ENCODE assay signal across 8 cellular contexts in genomic region chr11:18802381-18803257, GRCh38. TPM values are rescaled to one million over a fixed set of nuclear protein-coding genes. Genes with fewer than 3 reads are reported as not detected.
DNase-seq lines count a peak whose midpoint lies in the region; ATAC-seq and TF ChIP-seq lines count a peak whose summit lies in the region.

No MANE protein-coding gene starts in this region.

- H3K36me3 ChIP-seq in HCT116 (ENCODE audit: control insufficient read depth in 1 of 2, insufficient read depth in 2 of 2, low read length in 2 of 2), result no peaks in the 10 kb centered on the region

- no peak overlapping the region for H3K4me3 Mint-ChIP-seq in activated CD8-positive, alpha-beta T cell treated with anti-CD3 and anti-CD28 coated beads, Interleukin-2, amount 10 ng/mL, durations not matched to agents 7 days and 5 days

- no peaks in the 10 kb centered on the region for H3K79me2 ChIP-seq in HCT116 (ENCODE audit: insufficient read depth, low read length)

- POLR2A ChIA-PET in HCT116 (lab: Charles Lee), result no interaction called here
- POLR2A ChIA-PET in activated CD8-positive, alpha-beta T cell treated with anti-CD3 and anti-CD28 coated beads, Interleukin-2, amount 10 ng/mL, durations not matched to agents 7 days and 5 days (lab: Charles Lee), result no interaction called here

- no peaks in the 10 kb centered on the region for H3K4me1 Mint-ChIP-seq in activated CD8-positive, alpha-beta T cell treated with anti-CD3 and anti-CD28 coated beads, Interleukin-2, amount 10 ng/mL, durations not matched to agents 7 days and 5 days (ENCODE audit: low read depth)

- TF ChIP-seq POLR2A in HCT116 (IDR thresholded peaks at IDR 0.05; ENCODE audit: borderline replicate concordance, extremely low read depth, insufficient read depth, insufficient read length), result no peak

- no peak overlapping the region; a peak in 1 of 4 replicates for H3K4me3 ChIP-seq in HCT116 (replicated peaks in 1 of 2; ENCODE audit: low read depth in 1 of 2, low read length in 2 of 2)

- no peaks in the 10 kb centered on the region for H3K9me3 ChIP-seq in HCT116 (ENCODE audit: control insufficient read depth in 1 of 2, insufficient read depth in 1 of 2, low read depth in 1 of 2, low read length in 2 of 2)

- H3K4me2 ChIP-seq in HCT116 (ENCODE audit: low read length), result peak overlapping the region; percentile 58

- no peak overlapping the region for H3K9ac ChIP-seq in HCT116 (ENCODE audit: low read length)

- no peaks in the 10 kb centered on the region for H4K20me1 ChIP-seq in HCT116 (ENCODE audit: insufficient read depth)

- TF ChIP-seq CTCF in HCT116 (IDR thresholded peaks at IDR 0.05 in 2 of 3, conservative IDR thresholded peaks at IDR 0.05 in 1 of 3; ENCODE audit: borderline replicate concordance in 1 of 3, insufficient read depth in 1 of 3, low read depth in 2 of 3, low read length in 2 of 3), result peak; percentile 55 to 76 (median 76); a peak in 5 of 6 replicates

- no TSS peak for BruUV-seq in HCT116 (replicated peaks; lab: Mats Ljungman, UMichigan)

- H3K27me3 ChIP-seq in HCT116 (ENCODE audit: insufficient read depth, low read length), result peaks cover 13% of the 10 kb centered on the region; the same call in 1 of the 2 replicates

- ATAC-seq in HCT116 (peak; percentile 88), HG02885 (IDR thresholded peaks at IDR 0.05; ENCODE audit: poor library complexity, unreplicated experiment) (no peak), HG02588 (IDR thresholded peaks at IDR 0.05; ENCODE audit: unreplicated experiment) (no peak)
- ATAC-seq in activated CD8-positive, alpha-beta T cell treated with anti-CD3 and anti-CD28 coated beads, Interleukin-2, amount 10 ng/mL, durations not matched to agents 7 days and 5 days, result no peak

- H3K36me3 Mint-ChIP-seq in activated CD8-positive, alpha-beta T cell treated with anti-CD3 and anti-CD28 coated beads, Interleukin-2, amount 10 ng/mL, durations not matched to agents 7 days and 5 days (ENCODE audit: low read depth), result no peaks in the 10 kb centered on the region

- DNase-seq in DMS53 treated with DMSO at 0.1 percent for 48 hours (lab: John Stamatoyannopoulos, UW; ENCODE audit: unreplicated experiment) (peak; percentile 71), HCT116 (ENCODE audit: low read depth, low spot score) (peak; percentile 58), NCI-H460 (ENCODE audit: extremely low read depth, low read depth) (peak; percentile 41), glomerular endothelial cell (ENCODE audit: extremely low read depth, low read depth, low spot score) (peak; percentile 34), pulmonary artery endothelial cell (ENCODE audit: low read depth, low spot score) (peak; percentile 54)
- DNase-seq in activated CD8-positive, alpha-beta T cell treated with anti-CD3 and anti-CD28 coated beads, Interleukin-2, amount 10 ng/mL, durations not matched to agents 7 days and 5 days, result peak; percentile 56

- CTCF ChIA-PET in HCT116 (lab: Charles Lee), result interaction anchor here (1.4 to 2.2 kb wide), 3 partner anchors 27 to 687 kb away, joined by 4 to 13 read pairs (median 8); no protein-coding TSS in a partner anchor
- CTCF ChIA-PET in activated CD8-positive, alpha-beta T cell treated with anti-CD3 and anti-CD28 coated beads, Interleukin-2, amount 10 ng/mL, durations not matched to agents 7 days and 5 days (lab: Charles Lee), result interaction anchor here (0.7 to 2.1 kb wide), 8 partner anchors 10 to 696 kb away, joined by 3 to 15 read pairs (median 4); no protein-coding TSS in a partner anchor

- H3K27ac ChIP-seq in HCT116 (ENCODE audit: low read depth, low read length), result no peak overlapping the region

- H3K27ac Mint-ChIP-seq in activated CD8-positive, alpha-beta T cell treated with anti-CD3 and anti-CD28 coated beads, Interleukin-2, amount 10 ng/mL, durations not matched to agents 7 days and 5 days, result no peak overlapping the region

- intact Hi-C loops in HCT116 (cut with micrococcal nuclease), result loop anchor here (1.0 to 5.0 kb wide), 2 partner anchors 27 to 685 kb away; no protein-coding TSS in a partner anchor

- TF ChIP-seq RAD21 in HCT116 (IDR thresholded peaks at IDR 0.05; ENCODE audit: low read depth), result peak; percentile 72

- peaks cover 44% of the 10 kb centered on the region for H3K27me3 Mint-ChIP-seq in activated CD8-positive, alpha-beta T cell treated with anti-CD3 and anti-CD28 coated beads, Interleukin-2, amount 10 ng/mL, durations not matched to agents 7 days and 5 days (ENCODE audit: low read depth)

- H3K4me1 ChIP-seq in HCT116 (ENCODE audit: control insufficient read depth in 1 of 2, insufficient read depth in 2 of 2, low read length in 2 of 2), result peaks cover 0 to 4% of the 10 kb centered on the region in 2 experiments; a peak in 1 of 4 replicates

- peak overlapping the region; percentile 86 for H2AFZ ChIP-seq in HCT116 (ENCODE audit: low read depth, low read length, poor library complexity, severe bottlenecking)

- H3K9me2 ChIP-seq in HCT116 (ENCODE audit: insufficient read depth), result no peaks in the 10 kb centered on the region

- no peaks in the 10 kb centered on the region for H3K9me3 Mint-ChIP-seq in activated CD8-positive, alpha-beta T cell treated with anti-CD3 and anti-CD28 coated beads, Interleukin-2, amount 10 ng/mL, durations not matched to agents 7 days and 5 days (ENCODE audit: insufficient read depth)

- RAD21 ChIA-PET in HCT116 (lab: Charles Lee; ENCODE audit: low non-redundant PET in 1 of 2, low total read pairs in 2 of 2, uncharacterized antibody in 2 of 2, unreplicated experiment in 2 of 2), result no interaction called here

TF ChIP-seq in HCT116, 20 proteins besides CTCF, POLR2A, EP300 and RAD21:
- TF ChIP-seq YY1 (IDR thresholded peaks at IDR 0.05; ENCODE audit: extremely low read depth, insufficient replicate concordance, low read depth, low read length), result no peak
- TF ChIP-seq POLR2AphosphoS5 (IDR thresholded peaks at IDR 0.05; ENCODE audit: low read depth, low read length), result no peak
- TF ChIP-seq CEBPB (IDR thresholded peaks at IDR 0.05; ENCODE audit: low read depth), result peak; percentile 77
- TF ChIP-seq FOSL1 (IDR thresholded peaks at IDR 0.05; ENCODE audit: low read depth), result no peak
- no peak for TF ChIP-seq EZH2phosphoT487 (IDR thresholded peaks at IDR 0.05; ENCODE audit: borderline replicate concordance)
- no peak for TF ChIP-seq TCF7L2 (IDR thresholded peaks at IDR 0.05; ENCODE audit: borderline replicate concordance, extremely low read depth, insufficient read depth, insufficient read length)
- no peak for TF ChIP-seq SIN3A (IDR thresholded peaks at IDR 0.05; ENCODE audit: low read depth)

RNA-seq across cellular contexts. Expression of gene PTPN5, which starts 11.0 kb away (rescaled TPM):
- not detected for total RNA-seq in HCT116 (2021; ENCODE audit: unreplicated experiment)
- not detected in 2 replicates for polyA plus RNA-seq in HCT116 (2012)
- total RNA-seq in NCI-H460 (2014; rRNA removed; shearing (Covaris generic)), result not detected in 2 replicates
- not detected in 2 replicates for polyA plus RNA-seq in NCI-H460 (2014; cell fraction: nucleus; rRNA removed)
- not detected for total RNA-seq in activated CD8-positive, alpha-beta T cell treated with anti-CD3 and anti-CD28 coated beads, Interleukin-2, amount 10 ng/mL, durations not matched to agents 7 days and 5 days
- 0.34 TPM in 1 of 2 replicates, not detected in the other for total RNA-seq in glomerular endothelial cell
- total RNA-seq in pulmonary artery endothelial cell, result not detected in 2 replicates
